ENCODE assay signal across 11 cellular contexts in the genomic region with DNA sequence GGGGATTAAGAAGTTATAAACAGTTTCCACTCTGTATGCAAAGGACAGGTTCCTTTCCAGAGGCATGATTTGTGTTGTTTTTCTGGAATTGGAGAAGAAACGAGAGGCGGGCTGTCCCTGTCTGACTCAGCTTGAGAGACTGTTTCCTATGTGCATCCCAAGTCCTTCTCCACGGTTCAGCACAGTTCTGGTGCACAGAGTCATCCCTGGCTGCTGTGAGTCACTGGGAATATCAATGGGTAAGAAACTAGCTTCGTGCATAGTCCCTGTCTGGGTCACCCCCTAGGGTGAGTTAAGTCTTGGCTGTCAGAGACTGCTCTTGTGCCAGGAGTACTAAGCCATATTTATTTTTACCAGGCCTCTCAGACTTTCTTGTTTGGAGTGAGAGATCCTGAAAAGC. TPM values are rescaled to one million over a fixed set of nuclear protein-coding genes. Genes with fewer than 3 reads are reported as not detected.
DNase-seq lines count a peak whose midpoint lies in the region; ATAC-seq, FAIRE-seq and TF ChIP-seq lines count a peak whose summit lies in the region.
"Had no signal": no experiment of that assay in that cellular context is flagged by ENCODE, and none has a peak within 500 bp of the region (broad histone marks: within the 10 kb centered on the region; RNA-seq: fewer than 3 reads in every experiment).

No MANE protein-coding gene starts in this region.

- H3K27me3 ChIP-seq in HepG2 (ENCODE audit: control insufficient read depth in 1 of 2, insufficient read depth in 2 of 2, low read length in 2 of 2) (peaks cover 2 to 7% of the 10 kb centered on the region in 2 experiments; a peak in 1 of 5 replicates), testis (no peaks in the 10 kb centered on the region)

- CTCF ChIA-PET in HepG2 (lab: Yijun Ruan, JAX; ENCODE audit: low intra/inter-chr PET ratio, low total read pairs), result interaction anchor here (1.9 kb wide), 1 partner anchor 232 kb away, joined by 15 read pairs; no protein-coding TSS in a partner anchor
- CTCF ChIA-PET in activated CD4-positive, alpha-beta T cell treated with anti-CD3 and anti-CD28 coated beads, Interleukin-2, amount 10 ng/mL, durations not matched to agents 7 days and 5 days (lab: Charles Lee), result interaction anchor here (1.6 to 2.0 kb wide), 4 partner anchors 12 to 232 kb away, joined by 4 to 8 read pairs (median 6); no protein-coding TSS in a partner anchor

- H3K4me3 Mint-ChIP-seq in activated CD4-positive, alpha-beta T cell treated with anti-CD3 and anti-CD28 coated beads, Interleukin-2, amount 10 ng/mL, durations not matched to agents 7 days and 5 days, result no peak overlapping the region

- 0 out of 2 replicates have a peak overlapping the region, but pooled peaks have one; percentile 10 for H3K4me2 ChIP-seq in HepG2 (ENCODE audit: low read depth, low read length)

- peaks cover 7% of the 10 kb centered on the region for H3K79me2 ChIP-seq in HepG2 (ENCODE audit: insufficient read depth, low read length)

- H3K4me1 Mint-ChIP-seq in activated CD4-positive, alpha-beta T cell treated with anti-CD3 and anti-CD28 coated beads, Interleukin-2, amount 10 ng/mL, durations not matched to agents 7 days and 5 days, result peaks cover 30% of the 10 kb centered on the region

- BruUV-seq in HepG2 (replicated peaks; lab: Mats Ljungman, UMichigan), result no TSS peak

- H2AFZ ChIP-seq in HepG2 (ENCODE audit: low read length), result no peak overlapping the region

- TF ChIP-seq POLR2A in HepG2 (IDR thresholded peaks at IDR 0.05; ENCODE audit: insufficient read depth in 1 of 2, low read depth in 2 of 2, low read length in 2 of 2) (no peak), testis (IDR thresholded peaks at IDR 0.05) (no peak)

- H3K4me3 ChIP-seq in choroid plexus epithelial cell (ENCODE audit: low read depth, low read length), result no peak overlapping the region
- H3K4me3 ChIP-seq in HepG2 (replicated peaks in 1 of 3; ENCODE audit: insufficient read depth in 1 of 3, low read depth in 2 of 3, low read length in 3 of 3), result no peak overlapping the region
- no peak overlapping the region for H3K4me3 ChIP-seq in testis

- no peak for TF ChIP-seq EP300 in HepG2 (IDR thresholded peaks at IDR 0.05; ENCODE audit: low read depth in 2 of 2, low read length in 2 of 2)
- no peak for TF ChIP-seq EP300 in HepG2 (CRISPR knock-in tag; IDR thresholded peaks at IDR 0.05; ENCODE audit: borderline replicate concordance)

- DNase-seq in HS-5 (ENCODE audit: low read depth) (peak; percentile 93), choroid plexus epithelial cell (ENCODE audit: low read depth) (peak; percentile 89), HepG2 (ENCODE audit: low spot score) (peak; percentile 29), testis (peak; percentile 34), inferior parietal cortex (ENCODE audit: extremely low spot score) (no peak)
- DNase-seq in activated CD4-positive, alpha-beta T cell treated with anti-CD3 and anti-CD28 coated beads, Interleukin-2, amount 10 ng/mL, durations not matched to agents 7 days and 5 days, result no peak
- DNase-seq in activated naive CD4-positive, alpha-beta T cell treated with anti-CD3 and anti-CD28 coated beads, Interleukin-2, amount 50 U/mL, for 72 hours (ENCODE audit: low spot score in 2 of 2), result no peak
- DNase-seq: activated CD4-positive, alpha-beta T cell treated with anti-CD3 and anti-CD28 coated beads for 48 hours; effector CD8-positive, alpha-beta T cell; NCI-H2171 treated with DMSO at 0.1 percent for 48 hours had no signal

- in situ Hi-C loops in HepG2 (cut with HindIII; ENCODE audit: extremely low pct_ligation_motif_present, low pct_unique_long_range_greater_than_20kb), result no loop called here

- no peak for TF ChIP-seq RAD21 in HepG2 (CRISPR knock-in tag; IDR thresholded peaks at IDR 0.05)

- no peak for FAIRE-seq in HepG2 (lab: Jason Lieb, UNC)

- H3K9me3 Mint-ChIP-seq in activated CD4-positive, alpha-beta T cell treated with anti-CD3 and anti-CD28 coated beads, Interleukin-2, amount 10 ng/mL, durations not matched to agents 7 days and 5 days, result no peaks in the 10 kb centered on the region
- no peaks in the 10 kb centered on the region for H3K9me3 Mint-ChIP-seq in activated naive CD4-positive, alpha-beta T cell treated with anti-CD3 and anti-CD28 coated beads, Interleukin-2, amount 50 U/mL, for 72 hours

- intact Hi-C loops in HepG2 (cut with micrococcal nuclease; ENCODE audit: unreplicated experiment) (no loop called here), testis (cut with DNase I; ENCODE audit: low total_unique reads) (no loop called here)

- ATAC-seq in HepG2 (no peak), GM21786 (IDR thresholded peaks at IDR 0.05; ENCODE audit: unreplicated experiment) (no peak)
- ATAC-seq in activated naive CD4-positive, alpha-beta T cell treated with anti-CD3 and anti-CD28 coated beads, Interleukin-2, amount 50 U/mL, for 72 hours, result no peak

- TF ChIP-seq CTCF in choroid plexus epithelial cell (conservative IDR thresholded peaks at IDR 0.05; ENCODE audit: low read depth, low read length), result no peak
- no peak for TF ChIP-seq CTCF in HepG2 (CRISPR knock-in tag; IDR thresholded peaks at IDR 0.05)
- no peak for TF ChIP-seq CTCF in testis (IDR thresholded peaks at IDR 0.05)

- H3K27me3 Mint-ChIP-seq in activated CD4-positive, alpha-beta T cell treated with anti-CD3 and anti-CD28 coated beads, Interleukin-2, amount 10 ng/mL, durations not matched to agents 7 days and 5 days, result peaks cover 42% of the 10 kb centered on the region

- H3K36me3 Mint-ChIP-seq in activated CD4-positive, alpha-beta T cell treated with anti-CD3 and anti-CD28 coated beads, Interleukin-2, amount 10 ng/mL, durations not matched to agents 7 days and 5 days (ENCODE audit: low read depth), result no peaks in the 10 kb centered on the region
- peaks cover 5 to 12% of the 10 kb centered on the region in 2 donors for H3K36me3 Mint-ChIP-seq in activated naive CD4-positive, alpha-beta T cell treated with anti-CD3 and anti-CD28 coated beads, Interleukin-2, amount 50 U/mL, for 72 hours

- H3K36me3 ChIP-seq in HepG2 (replicated peaks in 1 of 2; ENCODE audit: control insufficient read depth in 1 of 2, insufficient read depth in 2 of 2, low read length in 2 of 2), result no peaks in the 10 kb centered on the region
- H3K36me3 ChIP-seq in testis (ENCODE audit: low read depth, missing control alignments), result no peaks in the 10 kb centered on the region

- POLR2A ChIA-PET in HepG2 (lab: Yijun Ruan, JAX), result no interaction called here
- POLR2A ChIA-PET in activated CD4-positive, alpha-beta T cell treated with anti-CD3 and anti-CD28 coated beads, Interleukin-2, amount 10 ng/mL, durations not matched to agents 7 days and 5 days (lab: Charles Lee), result no interaction called here

- H3K27ac Mint-ChIP-seq in activated CD4-positive, alpha-beta T cell treated with anti-CD3 and anti-CD28 coated beads, Interleukin-2, amount 10 ng/mL, durations not matched to agents 7 days and 5 days, result no peak overlapping the region
- no peak overlapping the region for H3K27ac Mint-ChIP-seq in activated naive CD4-positive, alpha-beta T cell treated with anti-CD3 and anti-CD28 coated beads, Interleukin-2, amount 50 U/mL, for 72 hours

- H3K4me1 ChIP-seq in HepG2 (ENCODE audit: insufficient read depth, low read length), result peaks cover 35% of the 10 kb centered on the region
- H3K4me1 ChIP-seq in testis, result peaks cover 7% of the 10 kb centered on the region

- H4K20me1 ChIP-seq in HepG2 (ENCODE audit: insufficient read depth, low read length), result no peaks in the 10 kb centered on the region

- H3K9me3 ChIP-seq in HepG2 (ENCODE audit: low read length) (no peaks in the 10 kb centered on the region), testis (no peaks in the 10 kb centered on the region)

- H3K27ac ChIP-seq in HepG2 (ENCODE audit: extremely low read length, insufficient read depth, low read length) (no peak overlapping the region), testis (no peak overlapping the region)

- no peak overlapping the region for H3K9ac ChIP-seq in HepG2 (ENCODE audit: insufficient read depth, low read depth, low read length)

- WGBS in HepG2 (ENCODE audit: low lambda C conversion rate), result 14% methylated on average over 4 of the region's 4 CpGs
- 56 to 61% methylated on average over 4 of the region's 4 CpGs for WGBS in testis, 2 donors

RNA-seq across cellular contexts. Expression of gene LRP4, which starts 2.4 kb away (rescaled TPM):
- total RNA-seq in HepG2 (2016; rRNA removed; fragmentation: Illumina TruSeq; extraction: Trizol), result 6.8 and 13.3 TPM in 2 replicates
- 1.8 TPM in 2 replicates for total RNA-seq in HepG2 (2016; cell fraction: cytosol; rRNA removed; fragmentation: Illumina TruSeq; extraction: Trizol; ENCODE audit: low read depth)
- 4.9 and 11.8 TPM in 2 replicates for total RNA-seq in HepG2 (2016; cell fraction: insoluble cytoplasmic fraction; rRNA removed; fragmentation: Illumina TruSeq; extraction: Trizol)
- total RNA-seq in HepG2 (2016; cell fraction: membrane; rRNA removed; fragmentation: Illumina TruSeq; extraction: Trizol), result 4.6 and 6.2 TPM in 2 replicates
- 21.3 and 24.5 TPM in 2 replicates for total RNA-seq in HepG2 (2016; cell fraction: nucleus; rRNA removed; fragmentation: Illumina TruSeq; extraction: Trizol)
- 4.7 and 4.8 TPM in 2 replicates for polyA plus RNA-seq in HepG2 (2011; rRNA removed)
- polyA plus RNA-seq in HepG2 (2011; cell fraction: cytosol; rRNA removed), result 3.8 and 4.1 TPM in 2 replicates
- polyA plus RNA-seq in HepG2 (2011; cell fraction: nucleus; rRNA removed), result 23.6 and 25.6 TPM in 2 replicates
- polyA plus RNA-seq in HepG2 (2012), result 8.8 and 9.0 TPM in 2 replicates
- polyA plus RNA-seq in HepG2 (2016; cell fraction: cytosol; fragmentation: Illumina TruSeq; extraction: Trizol; ENCODE audit: low read depth), result 1.1 and 1.4 TPM in 2 replicates
- polyA plus RNA-seq in HepG2 (2016; cell fraction: insoluble cytoplasmic fraction; fragmentation: Illumina TruSeq; extraction: Trizol; ENCODE audit: low read depth), result 5.5 and 6.7 TPM in 2 replicates
- 2.8 and 3.3 TPM in 2 replicates for polyA plus RNA-seq in HepG2 (2016; cell fraction: membrane; fragmentation: Illumina TruSeq; extraction: Trizol; ENCODE audit: low read depth)
- polyA plus RNA-seq in HepG2 (2016; cell fraction: nucleus; fragmentation: Illumina TruSeq; extraction: Trizol; ENCODE audit: insufficient read depth, low read depth), result 45.4 and 47.6 TPM in 2 replicates
- polyA minus RNA-seq in HepG2 (2011; rRNA and poly(A)+ RNA removed; ENCODE audit: low replicate concordance), result 12.7 and 19.5 TPM in 2 replicates
- 4.9 and 7.0 TPM in 2 replicates for polyA minus RNA-seq in HepG2 (2011; cell fraction: cytosol; rRNA and poly(A)+ RNA removed)
- polyA minus RNA-seq in HepG2 (2011; cell fraction: nucleus; rRNA and poly(A)+ RNA removed), result 14.5 and 15.7 TPM in 2 replicates
- 1 to 10 TPM; 4.9 to 8.1 TPM for total RNA-seq in testis
- polyA plus RNA-seq in testis (ENCODE audit: insufficient read depth, low read depth, low replicate concordance), result 7.8 TPM
- total RNA-seq in activated CD4-positive, alpha-beta T cell treated with anti-CD3 and anti-CD28 coated beads, Interleukin-2, amount 10 ng/mL, durations not matched to agents 7 days and 5 days, result under 1 TPM; 0.02 to 0.15 TPM
- under 1 TPM in 1 of 2 donors, not detected in 1; 0.18 TPM for total RNA-seq in activated naive CD4-positive, alpha-beta T cell treated with anti-CD3 and anti-CD28 coated beads, Interleukin-2, amount 50 U/mL, for 72 hours

RNA-seq across cellular contexts. Expression of gene CSTPP1, which starts 15.9 kb away (rescaled TPM):
- 14.6 and 15.7 TPM in 2 replicates for total RNA-seq in HepG2 (2016; rRNA removed; fragmentation: Illumina TruSeq; extraction: Trizol)
- 5.2 and 5.5 TPM in 2 replicates for total RNA-seq in HepG2 (2016; cell fraction: cytosol; rRNA removed; fragmentation: Illumina TruSeq; extraction: Trizol; ENCODE audit: low read depth)
- 11.2 and 14.1 TPM in 2 replicates for total RNA-seq in HepG2 (2016; cell fraction: insoluble cytoplasmic fraction; rRNA removed; fragmentation: Illumina TruSeq; extraction: Trizol)
- 7.4 and 7.8 TPM in 2 replicates for total RNA-seq in HepG2 (2016; cell fraction: membrane; rRNA removed; fragmentation: Illumina TruSeq; extraction: Trizol)
- total RNA-seq in HepG2 (2016; cell fraction: nucleus; rRNA removed; fragmentation: Illumina TruSeq; extraction: Trizol), result 12.5 and 15.2 TPM in 2 replicates
- 10.7 and 12.3 TPM in 2 replicates for polyA plus RNA-seq in HepG2 (2011; rRNA removed)
- 12.3 and 15.1 TPM in 2 replicates for polyA plus RNA-seq in HepG2 (2011; cell fraction: cytosol; rRNA removed)
- polyA plus RNA-seq in HepG2 (2011; cell fraction: nucleus; rRNA removed), result 16.0 and 16.2 TPM in 2 replicates
- 11.8 TPM in 2 replicates for polyA plus RNA-seq in HepG2 (2012)
- polyA plus RNA-seq in HepG2 (2016; cell fraction: cytosol; fragmentation: Illumina TruSeq; extraction: Trizol; ENCODE audit: low read depth), result 4.2 and 4.8 TPM in 2 replicates
- 16.6 and 20.5 TPM in 2 replicates for polyA plus RNA-seq in HepG2 (2016; cell fraction: insoluble cytoplasmic fraction; fragmentation: Illumina TruSeq; extraction: Trizol; ENCODE audit: low read depth)
- polyA plus RNA-seq in HepG2 (2016; cell fraction: membrane; fragmentation: Illumina TruSeq; extraction: Trizol; ENCODE audit: low read depth), result 8.4 and 9.4 TPM in 2 replicates
- 17.6 and 23.2 TPM in 2 replicates for polyA plus RNA-seq in HepG2 (2016; cell fraction: nucleus; fragmentation: Illumina TruSeq; extraction: Trizol; ENCODE audit: insufficient read depth, low read depth)
- polyA minus RNA-seq in HepG2 (2011; rRNA and poly(A)+ RNA removed; ENCODE audit: low replicate concordance), result 22.3 and 100 TPM in 2 replicates
- 12.5 and 14.1 TPM in 2 replicates for polyA minus RNA-seq in HepG2 (2011; cell fraction: cytosol; rRNA and poly(A)+ RNA removed)
- polyA minus RNA-seq in HepG2 (2011; cell fraction: nucleus; rRNA and poly(A)+ RNA removed), result 19.8 and 29.2 TPM in 2 replicates
- 10 to 100 TPM; 39.0 to 44.9 TPM for total RNA-seq in testis
- polyA plus RNA-seq in testis (ENCODE audit: insufficient read depth, low read depth, low replicate concordance), result 70.0 TPM
- 10 to 100 TPM; 18.2 to 18.9 TPM for total RNA-seq in activated CD4-positive, alpha-beta T cell treated with anti-CD3 and anti-CD28 coated beads, Interleukin-2, amount 10 ng/mL, durations not matched to agents 7 days and 5 days
- total RNA-seq in activated naive CD4-positive, alpha-beta T cell treated with anti-CD3 and anti-CD28 coated beads, Interleukin-2, amount 50 U/mL, for 72 hours, result 10 to 100 TPM; 12.5 to 29.2 TPM

Comparison
In these comparisons a context has a peak if more than half of its experiments do, and no peak if none do; other contexts are left out.
1. DNase-seq: peak in HS-5 (single experiment), choroid plexus epithelial cell (single experiment), HepG2 (single experiment) and testis (single experiment); none in activated CD4-positive, alpha-beta T cell treated with anti-CD3 and anti-CD28 coated beads, Interleukin-2, amount 10 ng/mL, durations not matched to agents 7 days and 5 days (single experiment), inferior parietal cortex (single experiment) and activated naive CD4-positive, alpha-beta T cell treated with anti-CD3 and anti-CD28 coated beads, Interleukin-2, amount 50 U/mL, for 72 hours (0 of 2).